1 cellular context compared by ENCODE assay signal in the genomic region with DNA sequence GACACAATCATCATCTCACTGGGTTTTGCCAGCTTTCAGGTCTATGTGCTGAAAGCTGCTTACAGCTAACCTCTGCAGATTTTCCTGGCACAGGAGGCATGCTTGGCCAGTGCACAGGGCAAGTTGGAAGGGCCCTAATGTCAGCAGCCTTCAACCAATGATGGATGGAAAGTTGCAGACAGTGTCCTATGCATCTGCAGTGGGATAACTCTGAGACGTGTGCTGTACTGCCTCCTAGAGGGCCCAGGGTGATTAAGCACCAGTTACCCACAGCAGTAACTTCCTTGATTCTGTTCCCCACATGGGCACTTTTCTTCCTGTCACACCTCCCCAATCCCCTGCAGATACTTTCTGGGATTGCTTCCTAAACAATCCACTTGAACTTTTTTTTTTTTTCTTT.
TF ChIP-seq lines count a peak whose summit lies in the region.

No MANE protein-coding gene starts in this region.

TF ChIP-seq in IMR-90, 13 proteins besides CTCF, POLR2A, EP300 and RAD21 (continued from another document):
- no peak for TF ChIP-seq ELK1 (IDR thresholded peaks at IDR 0.05; ENCODE audit: borderline replicate concordance, low read depth, low read length)
- TF ChIP-seq NFE2L2 (IDR thresholded peaks at IDR 0.05; ENCODE audit: low read depth, low read length): no peak
- TF ChIP-seq SMC3 (IDR thresholded peaks at IDR 0.05; ENCODE audit: low read depth, low read length): no peak
- no peak for TF ChIP-seq MAZ (IDR thresholded peaks at IDR 0.05; ENCODE audit: borderline replicate concordance, low read depth, low read length)
- TF ChIP-seq BHLHE40 (IDR thresholded peaks at IDR 0.05; ENCODE audit: low read depth, low read length): no peak
